ENCODE assay signal across 1 cellular context in the genomic region with DNA sequence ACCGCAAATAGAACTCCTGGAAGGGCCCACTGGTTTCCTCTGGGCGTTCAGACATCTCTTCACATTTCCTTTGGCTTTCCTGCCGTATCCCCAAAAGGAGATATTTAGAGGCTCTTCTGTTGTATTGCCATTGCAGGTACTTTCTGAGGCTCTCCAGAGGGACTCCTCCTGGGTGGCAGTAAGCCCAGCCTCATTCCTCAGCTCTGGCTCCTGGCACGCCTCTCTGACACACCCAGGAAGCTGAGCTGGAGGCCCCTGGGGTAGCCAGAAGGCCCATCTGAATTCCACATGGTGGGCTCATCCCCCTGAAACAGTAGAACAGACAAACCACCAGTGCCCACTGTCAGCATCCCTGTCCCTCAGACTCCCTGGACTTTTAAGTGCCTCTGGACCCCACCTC.
TF ChIP-seq lines count a peak whose summit lies in the region.

No MANE protein-coding gene starts in this region.

TF ChIP-seq in GM23338, 12 proteins besides CTCF, POLR2A, EP300 and RAD21:
- TF ChIP-seq POLR2AphosphoS5 (IDR thresholded peaks at IDR 0.05; ENCODE audit: low read depth), result no peak
- TF ChIP-seq, protein P1, sequence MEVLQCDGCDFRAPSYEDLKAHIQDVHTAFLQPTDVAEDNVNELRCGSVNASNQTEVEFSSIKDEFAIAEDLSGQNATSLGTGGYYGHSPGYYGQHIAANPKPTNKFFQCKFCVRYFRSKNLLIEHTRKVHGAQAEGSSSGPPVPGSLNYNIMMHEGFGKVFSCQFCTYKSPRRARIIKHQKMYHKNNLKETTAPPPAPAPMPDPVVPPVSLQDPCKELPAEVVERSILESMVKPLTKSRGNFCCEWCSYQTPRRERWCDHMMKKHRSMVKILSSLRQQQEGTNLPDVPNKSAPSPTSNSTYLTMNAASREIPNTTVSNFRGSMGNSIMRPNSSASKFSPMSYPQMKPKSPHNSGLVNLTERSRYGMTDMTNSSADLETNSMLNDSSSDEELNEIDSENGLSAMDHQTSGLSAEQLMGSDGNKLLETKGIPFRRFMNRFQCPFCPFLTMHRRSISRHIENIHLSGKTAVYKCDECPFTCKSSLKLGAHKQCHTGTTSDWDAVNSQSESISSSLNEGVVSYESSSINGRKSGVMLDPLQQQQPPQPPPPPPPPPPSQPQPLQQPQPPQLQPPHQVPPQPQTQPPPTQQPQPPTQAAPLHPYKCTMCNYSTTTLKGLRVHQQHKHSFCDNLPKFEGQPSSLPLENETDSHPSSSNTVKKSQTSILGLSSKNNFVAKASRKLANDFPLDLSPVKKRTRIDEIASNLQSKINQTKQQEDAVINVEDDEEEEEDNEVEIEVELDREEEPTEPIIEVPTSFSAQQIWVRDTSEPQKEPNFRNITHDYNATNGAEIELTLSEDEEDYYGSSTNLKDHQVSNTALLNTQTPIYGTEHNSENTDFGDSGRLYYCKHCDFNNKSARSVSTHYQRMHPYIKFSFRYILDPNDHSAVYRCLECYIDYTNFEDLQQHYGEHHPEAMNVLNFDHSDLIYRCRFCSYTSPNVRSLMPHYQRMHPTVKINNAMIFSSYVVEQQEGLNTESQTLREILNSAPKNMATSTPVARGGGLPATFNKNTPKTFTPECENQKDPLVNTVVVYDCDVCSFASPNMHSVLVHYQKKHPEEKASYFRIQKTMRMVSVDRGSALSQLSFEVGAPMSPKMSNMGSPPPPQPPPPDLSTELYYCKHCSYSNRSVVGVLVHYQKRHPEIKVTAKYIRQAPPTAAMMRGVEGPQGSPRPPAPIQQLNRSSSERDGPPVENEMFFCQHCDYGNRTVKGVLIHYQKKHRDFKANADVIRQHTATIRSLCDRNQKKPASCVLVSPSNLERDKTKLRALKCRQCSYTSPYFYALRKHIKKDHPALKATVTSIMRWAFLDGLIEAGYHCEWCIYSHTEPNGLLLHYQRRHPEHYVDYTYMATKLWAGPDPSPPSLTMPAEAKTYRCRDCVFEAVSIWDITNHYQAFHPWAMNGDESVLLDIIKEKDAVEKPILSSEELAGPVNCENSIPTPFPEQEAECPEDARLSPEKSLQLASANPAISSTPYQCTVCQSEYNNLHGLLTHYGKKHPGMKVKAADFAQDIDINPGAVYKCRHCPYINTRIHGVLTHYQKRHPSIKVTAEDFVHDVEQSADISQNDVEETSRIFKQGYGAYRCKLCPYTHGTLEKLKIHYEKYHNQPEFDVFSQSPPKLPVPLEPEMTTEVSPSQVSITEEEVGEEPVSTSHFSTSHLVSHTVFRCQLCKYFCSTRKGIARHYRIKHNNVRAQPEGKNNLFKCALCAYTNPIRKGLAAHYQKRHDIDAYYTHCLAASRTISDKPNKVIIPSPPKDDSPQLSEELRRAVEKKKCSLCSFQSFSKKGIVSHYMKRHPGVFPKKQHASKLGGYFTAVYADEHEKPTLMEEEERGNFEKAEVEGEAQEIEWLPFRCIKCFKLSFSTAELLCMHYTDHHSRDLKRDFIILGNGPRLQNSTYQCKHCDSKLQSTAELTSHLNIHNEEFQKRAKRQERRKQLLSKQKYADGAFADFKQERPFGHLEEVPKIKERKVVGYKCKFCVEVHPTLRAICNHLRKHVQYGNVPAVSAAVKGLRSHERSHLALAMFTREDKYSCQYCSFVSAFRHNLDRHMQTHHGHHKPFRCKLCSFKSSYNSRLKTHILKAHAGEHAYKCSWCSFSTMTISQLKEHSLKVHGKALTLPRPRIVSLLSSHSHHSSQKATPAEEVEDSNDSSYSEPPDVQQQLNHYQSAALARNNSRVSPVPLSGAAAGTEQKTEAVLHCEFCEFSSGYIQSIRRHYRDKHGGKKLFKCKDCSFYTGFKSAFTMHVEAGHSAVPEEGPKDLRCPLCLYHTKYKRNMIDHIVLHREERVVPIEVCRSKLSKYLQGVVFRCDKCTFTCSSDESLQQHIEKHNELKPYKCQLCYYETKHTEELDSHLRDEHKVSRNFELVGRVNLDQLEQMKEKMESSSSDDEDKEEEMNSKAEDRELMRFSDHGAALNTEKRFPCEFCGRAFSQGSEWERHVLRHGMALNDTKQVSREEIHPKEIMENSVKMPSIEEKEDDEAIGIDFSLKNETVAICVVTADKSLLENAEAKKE (CRISPR knock-in tag; IDR thresholded peaks at IDR 0.05), result no peak
- no peak for TF ChIP-seq REST (IDR thresholded peaks at IDR 0.05; ENCODE audit: unreplicated experiment)
- no peak for TF ChIP-seq EZH2phosphoT487 (IDR thresholded peaks at IDR 0.05; ENCODE audit: unreplicated experiment)
- TF ChIP-seq, protein P2, sequence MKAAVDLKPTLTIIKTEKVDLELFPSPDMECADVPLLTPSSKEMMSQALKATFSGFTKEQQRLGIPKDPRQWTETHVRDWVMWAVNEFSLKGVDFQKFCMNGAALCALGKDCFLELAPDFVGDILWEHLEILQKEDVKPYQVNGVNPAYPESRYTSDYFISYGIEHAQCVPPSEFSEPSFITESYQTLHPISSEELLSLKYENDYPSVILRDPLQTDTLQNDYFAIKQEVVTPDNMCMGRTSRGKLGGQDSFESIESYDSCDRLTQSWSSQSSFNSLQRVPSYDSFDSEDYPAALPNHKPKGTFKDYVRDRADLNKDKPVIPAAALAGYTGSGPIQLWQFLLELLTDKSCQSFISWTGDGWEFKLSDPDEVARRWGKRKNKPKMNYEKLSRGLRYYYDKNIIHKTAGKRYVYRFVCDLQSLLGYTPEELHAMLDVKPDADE (IDR thresholded peaks at IDR 0.05), result no peak
- no peak for TF ChIP-seq EZH2 (IDR thresholded peaks at IDR 0.05; ENCODE audit: low read depth, unreplicated experiment)
- no peak for TF ChIP-seq ZNF331 (CRISPR knock-in tag; IDR thresholded peaks at IDR 0.05; ENCODE audit: low read depth)
- TF ChIP-seq STAT1 (IDR thresholded peaks at IDR 0.05; ENCODE audit: unreplicated experiment), result no peak
- no peak for TF ChIP-seq ZNF114 (CRISPR knock-in tag; IDR thresholded peaks at IDR 0.05)
- no peak for TF ChIP-seq JUNB (IDR thresholded peaks at IDR 0.05; ENCODE audit: unreplicated experiment)
- no peak for TF ChIP-seq CREB1 (CRISPR knock-in tag; IDR thresholded peaks at IDR 0.05; ENCODE audit: low read depth)
- TF ChIP-seq NANOG (IDR thresholded peaks at IDR 0.05; ENCODE audit: borderline replicate concordance), result no peak
